In the genomic region with DNA sequence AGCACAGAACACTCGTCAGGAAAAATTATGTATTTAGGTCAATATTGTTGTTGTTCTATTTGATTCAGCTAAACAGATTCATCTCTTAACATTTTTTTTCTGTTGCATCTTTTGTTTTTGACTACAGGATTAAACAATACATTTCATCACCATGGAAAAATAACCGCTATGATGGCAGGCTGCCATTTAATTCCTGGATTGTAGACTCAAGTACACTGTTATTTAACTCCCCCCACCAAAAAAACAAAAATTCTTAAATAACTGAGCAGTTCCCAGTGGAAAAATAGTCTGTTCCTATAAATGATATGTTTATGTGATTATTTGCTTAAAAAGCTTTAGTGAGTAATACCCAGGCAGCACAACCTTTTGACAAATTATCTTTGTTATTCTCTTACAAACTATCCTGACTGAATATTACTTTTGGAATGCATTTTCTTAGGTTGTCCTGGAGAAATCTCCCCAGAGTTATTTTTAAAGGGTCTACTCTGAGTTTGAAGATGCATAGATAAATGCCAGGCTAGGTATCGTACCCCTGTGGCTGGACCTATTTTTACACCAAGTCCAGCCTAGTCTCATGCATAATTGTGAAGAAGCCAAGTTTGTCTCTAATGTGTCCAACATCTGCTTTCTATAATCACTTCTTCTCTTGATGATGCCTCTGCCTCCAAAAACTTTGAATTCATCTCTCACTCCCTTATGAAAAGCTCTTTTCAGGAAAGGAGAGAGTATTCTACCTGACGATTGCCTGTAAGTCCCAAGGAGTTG, we compare ENCODE assay signal across 14 cellular contexts. TPM values are rescaled to one million over a fixed set of nuclear protein-coding genes. Genes with fewer than 3 reads are reported as not detected.
DNase-seq lines count a peak whose midpoint lies in the region; ATAC-seq, FAIRE-seq and TF ChIP-seq lines count a peak whose summit lies in the region.
"Had no signal": no experiment of that assay in that cellular context is flagged by ENCODE, and none has a peak within 500 bp of the region (broad histone marks: within the 10 kb centered on the region; RNA-seq: fewer than 3 reads in every experiment).

No MANE protein-coding gene starts in this region.

- no peak for TF ChIP-seq EP300 in transverse colon (IDR thresholded peaks at IDR 0.05; ENCODE audit: low read depth)

- TF ChIP-seq CTCF in transverse colon (IDR thresholded peaks at IDR 0.05): no peak

- DNase-seq in NCI-H345 (lab: John Stamatoyannopoulos, UW) (peak; percentile 2), NCI-H345 treated with DMSO at 0.1 percent for 48 hours (lab: John Stamatoyannopoulos, UW; ENCODE audit: unreplicated experiment) (no peak), amniotic epithelial cell (ENCODE audit: low read depth) (peak; percentile 90), foreskin melanocyte (peak; percentile 14), transverse colon (peak; percentile 7), GM19239 (ENCODE audit: insufficient read length, low spot score) (no peak)
- no peak for DNase-seq in effector CD8-positive, alpha-beta T cell (lab: John Stamatoyannopoulos, UW)
- no peak for DNase-seq in stimulated activated naive CD8-positive, alpha-beta T cell treated with anti-CD3 and anti-CD28 coated beads, Interleukin-15, Interleukin-2, amounts not matched to agents 100 U/mL and 50 U/mL, for 24 hours
- DNase-seq: glutamatergic neuron, NCI-H1048, retina had no signal

- TF ChIP-seq POLR2A in transverse colon (IDR thresholded peaks at IDR 0.05): no peak

- no peaks in the 10 kb centered on the region for H3K4me1 ChIP-seq in transverse colon

- in situ Hi-C loops in transverse colon (cut with MboI; ENCODE audit: low pct_ligation_motif_present in 1 of 4, low pct_unique_long_range_greater_than_20kb in 1 of 4, low sequenced_read_pairs in 3 of 4): no loop called here

- peak overlapping the region in 2 of 4 donors; percentile 16 to 40 for H3K27ac ChIP-seq in transverse colon
- H3K27ac ChIP-seq: cardiac muscle cell, PC-9 had no signal

- H3K9me3 ChIP-seq in transverse colon: no peaks in the 10 kb centered on the region

- intact Hi-C loops in transverse colon (cut with DNase I; ENCODE audit: low total_unique reads): no loop called here

- no peaks in the 10 kb centered on the region for H3K27me3 ChIP-seq in transverse colon
- H3K27me3 ChIP-seq: cardiac muscle cell had no signal

- FAIRE-seq in GM19239 (lab: Jason Lieb, UNC): no peak

- H3K36me3 ChIP-seq in transverse colon: no peaks in the 10 kb centered on the region
- H3K36me3 ChIP-seq: cardiac muscle cell had no signal

- 47 to 63% methylated on average over 4 of the region's 4 CpGs for WGBS in transverse colon (ENCODE audit: low coverage in 1 of 2), 2 donors

- no peak for ATAC-seq in stimulated activated naive CD8-positive, alpha-beta T cell treated with anti-CD3 and anti-CD28 coated beads, Interleukin-15, Interleukin-2, amounts not matched to agents 100 U/mL and 50 U/mL, for 24 hours

- H3K4me3 ChIP-seq in transverse colon: no peak overlapping the region
- H3K4me3 ChIP-seq: cardiac muscle cell, PC-9 had no signal

RNA-seq across cellular contexts. Expression of gene KERA, which starts 3.7 kb away (rescaled TPM):
- total RNA-seq in transverse colon: not detected
- total RNA-seq: A673, cardiac muscle cell, PC-9 had no signal

RNA-seq across cellular contexts. Expression of gene EPYC, which starts 49.4 kb away (rescaled TPM):
- not detected for total RNA-seq in transverse colon
- total RNA-seq: A673, cardiac muscle cell, PC-9 had no signal

RNA-seq across cellular contexts. Expression of gene LUM, which starts 57.2 kb away (rescaled TPM):
- total RNA-seq in transverse colon: 10 to 100 TPM; 13.8 to 43.3 (median 31.5) TPM
- total RNA-seq: A673, PC-9 had no signal

Comparison
In these comparisons a context has a peak if more than half of its experiments do, and no peak if none do; other contexts are left out.
1. DNase-seq: peak in NCI-H345 (single experiment), amniotic epithelial cell (single experiment), foreskin melanocyte (single experiment) and transverse colon (single experiment); none in NCI-H345 treated with DMSO at 0.1 percent for 48 hours (single experiment), GM19239 (single experiment), effector CD8-positive, alpha-beta T cell (single experiment) and stimulated activated naive CD8-positive, alpha-beta T cell treated with anti-CD3 and anti-CD28 coated beads, Interleukin-15, Interleukin-2, amounts not matched to agents 100 U/mL and 50 U/mL, for 24 hours (single experiment).